Comparison of ENCODE assay signal across 30 cellular contexts in the genomic region with DNA sequence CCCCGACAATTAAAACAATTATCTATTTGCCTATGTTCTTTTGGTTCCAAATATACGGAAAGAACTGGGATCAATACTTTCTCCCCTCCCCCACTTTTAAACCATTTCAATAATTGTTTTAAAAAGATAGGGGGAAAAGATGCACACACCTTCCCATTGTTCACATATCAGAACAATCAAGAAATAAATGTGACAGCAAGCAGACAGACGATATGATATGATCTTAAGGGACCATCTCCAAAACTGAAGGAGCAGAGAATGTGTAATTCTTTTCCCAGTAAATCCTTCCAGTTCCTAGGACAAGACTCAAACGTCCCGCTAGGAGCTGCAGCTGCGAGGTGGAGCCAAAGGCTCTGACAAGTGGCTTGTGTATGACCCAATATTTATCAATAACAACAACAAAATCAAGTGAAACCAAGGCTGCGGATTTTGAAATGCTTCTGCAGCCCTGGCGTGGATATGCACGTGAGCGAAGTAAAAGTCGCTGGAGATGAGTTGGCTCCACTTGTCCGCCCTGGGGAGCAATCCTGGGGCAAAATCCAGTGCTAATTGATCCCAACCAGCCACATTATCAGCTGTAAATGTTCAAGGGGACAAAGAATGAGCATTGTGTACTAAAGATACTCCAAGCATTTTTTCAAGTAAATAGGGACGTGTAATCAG. TPM values are rescaled to one million over a fixed set of nuclear protein-coding genes. Genes with fewer than 3 reads are reported as not detected.
A peak's percentile ranks its signal among the peaks of the same experiment; 100 is the strongest.
DNase-seq lines count a peak whose midpoint lies in the region; ATAC-seq and TF ChIP-seq lines count a peak whose summit lies in the region.
"Had no signal": no experiment of that assay in that cellular context is flagged by ENCODE, and none has a peak within 500 bp of the region (broad histone marks: within the 10 kb centered on the region; RNA-seq: fewer than 3 reads in every experiment).

No MANE protein-coding gene starts in this region.

- no peak overlapping the region for H3K27ac Mint-ChIP-seq in immature natural killer cell
- H3K27ac Mint-ChIP-seq: activated naive CD8-positive, alpha-beta T cell; progenitor cell of endocrine pancreas had no signal

- TF ChIP-seq CTCF in left ventricle myocardium inferior (IDR thresholded peaks at IDR 0.05; ENCODE audit: borderline replicate concordance): no peak

- intact Hi-C loops in left ventricle myocardium inferior (cut with micrococcal nuclease): loop anchor here (10.0 kb wide), 1 partner anchor 776 kb away; no protein-coding TSS in a partner anchor

- H3K27me3 Mint-ChIP-seq in immature natural killer cell (ENCODE audit: low read depth in 3 of 3): peaks cover 25 to 27% (median 26%) of the 10 kb centered on the region in 3 donors

- H3K36me3 ChIP-seq in ACC112 (ENCODE audit: insufficient read depth, low read length) (no peaks in the 10 kb centered on the region), left ventricle myocardium inferior (no peaks in the 10 kb centered on the region)
- H3K36me3 ChIP-seq: ascending aorta, gastroesophageal sphincter, HAP-1, Peyer's patch, upper lobe of left lung had no signal

- ATAC-seq in HG03342 (IDR thresholded peaks at IDR 0.05; ENCODE audit: unreplicated experiment) (no peak), GM18861 (IDR thresholded peaks at IDR 0.05; ENCODE audit: unreplicated experiment) (no peak)
- ATAC-seq: esophagus mucosa, gastroesophageal sphincter had no signal

- no peak overlapping the region for H3K4me3 Mint-ChIP-seq in immature natural killer cell
- H3K4me3 Mint-ChIP-seq: activated naive CD8-positive, alpha-beta T cell; neural crest cell had no signal

- peaks cover 22 to 79% (median 39%) of the 10 kb centered on the region in 6 donors for H3K9me3 Mint-ChIP-seq in immature natural killer cell
- H3K9me3 Mint-ChIP-seq: neural crest cell had no signal

- H3K27ac ChIP-seq in ACC112 (ENCODE audit: low read depth, low read length): no peak overlapping the region
- H3K27ac ChIP-seq in caudate nucleus (ENCODE audit: low read depth, low read length): peak overlapping the region; percentile 94
- no peak overlapping the region for H3K27ac ChIP-seq in left ventricle myocardium inferior (replicated peaks)
- H3K27ac ChIP-seq: ascending aorta, gastroesophageal sphincter, Peyer's patch, upper lobe of left lung had no signal

- H3K79me2 ChIP-seq in ACC112 (ENCODE audit: control insufficient read depth, insufficient read depth, low read length, unreplicated experiment): no peaks in the 10 kb centered on the region

- H3K4me1 ChIP-seq in ACC112 (ENCODE audit: control insufficient read depth, insufficient read depth, low read length, unreplicated experiment): peaks cover 7% of the 10 kb centered on the region
- H3K4me1 ChIP-seq in left ventricle myocardium inferior: peaks cover 22% of the 10 kb centered on the region
- H3K4me1 ChIP-seq: ascending aorta, Peyer's patch had no signal

- peaks cover 0 to 8% (median 0%) of the 10 kb centered on the region in 3 donors for H3K36me3 Mint-ChIP-seq in immature natural killer cell
- H3K36me3 Mint-ChIP-seq: activated naive CD8-positive, alpha-beta T cell had no signal

- peaks cover 0 to 2% of the 10 kb centered on the region in 2 donors for H3K4me1 Mint-ChIP-seq in immature natural killer cell

- H2AFZ ChIP-seq in ACC112 (ENCODE audit: low read length, unreplicated experiment): no peak overlapping the region

- H3K9me3 ChIP-seq in left ventricle myocardium inferior (replicated peaks): no peaks in the 10 kb centered on the region
- H3K9me3 ChIP-seq: ascending aorta, gastroesophageal sphincter, HAP-1, Peyer's patch, upper lobe of left lung had no signal

- peaks cover 93% of the 10 kb centered on the region for H3K27me3 ChIP-seq in ACC112 (ENCODE audit: insufficient read depth, low read length)
- peaks cover 100% of the 10 kb centered on the region for H3K27me3 ChIP-seq in left ventricle myocardium inferior (ENCODE audit: low read depth)

- DNase-seq in H4 (ENCODE audit: low spot score) (peak; percentile 6), caudate nucleus (lab: John Stamatoyannopoulos, UW) (peak in 2 of 61 donors; percentile 3 to 18), middle frontal gyrus (ENCODE audit: extremely low spot score, low spot score) (peak; percentile 3), immature natural killer cell (no peak), left ventricle myocardium inferior (no peak)
- DNase-seq: ACHN; activated CD8-positive, alpha-beta memory T cell treated with anti-CD3 and anti-CD28 coated beads, Interleukin-2, amount 50 U/mL, for 4 hours; effector memory CD4-positive, alpha-beta T cell; GDM1; Kasumi-1; kidney; NCI-H1694; NCI-H526 treated with DMSO at 0.1 percent for 48 hours; Peyer's patch; stimulated activated CD8-positive, alpha-beta memory T cell treated with anti-CD3 and anti-CD28 coated beads, Interleukin-4, amount 100 ng/mL, for 48 hours had no signal

- H3K4me3 ChIP-seq in ACC112 (ENCODE audit: low read depth, low read length): 0 out of 2 replicates have a peak overlapping the region, but pooled peaks have one; percentile 39
- no peak overlapping the region for H3K4me3 ChIP-seq in left ventricle myocardium inferior
- H3K4me3 ChIP-seq: ascending aorta, gastroesophageal sphincter, HAP-1, lung, Peyer's patch, upper lobe of left lung had no signal

RNA-seq across cellular contexts. Expression of a gene that starts 8.2 kb away (rescaled TPM):
- total RNA-seq in H4 (2014; rRNA removed; shearing (Covaris generic)): 4.8 and 8.2 TPM in 2 replicates
- polyA plus RNA-seq in immature natural killer cell: not detected
- not detected for total RNA-seq in left ventricle myocardium inferior
- total RNA-seq: ascending aorta; chondrocyte; esophagus mucosa; kidney; neural crest cell; Peyer's patch; T-helper 1 cell treated with Interleukin-12 subunit alpha and Interleukin-12 subunit beta and Interleukin-4 antibody, amounts not matched to agents 30 ng/mL and 1 ng/mL, for 36 hours; upper lobe of left lung had no signal
- polyA plus RNA-seq: BJ had no signal

Comparison
In these comparisons a context has a peak if more than half of its experiments do, and no peak if none do; other contexts are left out.
1. DNase-seq: peak in H4 (single experiment) and middle frontal gyrus (single experiment); none in immature natural killer cell (0 of 3) and left ventricle myocardium inferior (single experiment).